Comparison of ENCODE assay signal across 1 cellular context in genomic region chr16:70454221-70455034, GRCh38.
TF ChIP-seq lines count a peak whose summit lies in the region.

Gene FCSK, plus strand, starts transcription at chr16:70454595. Its CDS starts 8,596 bp downstream, at chr16:70463191.

TF ChIP-seq in HepG2, 621 proteins besides CTCF, POLR2A, EP300 and RAD21 (continued from another document and continues in another):
- TF ChIP-seq PRDM4 (CRISPR knock-in tag; IDR thresholded peaks at IDR 0.05; ENCODE audit: borderline replicate concordance) (no peak), ZNF768 (CRISPR knock-in tag; IDR thresholded peaks at IDR 0.05) (peak; percentile 84; the same call in 1 of the 2 replicates), GMEB2 (CRISPR knock-in tag; IDR thresholded peaks at IDR 0.05; ENCODE audit: low read depth) (peak; percentile 92), ELF1 (CRISPR knock-in tag; IDR thresholded peaks at IDR 0.05) (no peak; the same call in 1 of the 2 replicates), KLF16 (CRISPR knock-in tag; IDR thresholded peaks at IDR 0.05) (peak in 1 of 2 experiments; percentile 75; a peak in 2 of 4 replicates), ZNF770 (CRISPR knock-in tag; IDR thresholded peaks at IDR 0.05) (peak; percentile 55; the same call in 1 of the 2 replicates), ZNF513 (CRISPR knock-in tag; conservative IDR thresholded peaks at IDR 0.05) (0 out of 2 replicates have a peak, but pooled peaks have one; percentile 97), MEIS1 (CRISPR knock-in tag; IDR thresholded peaks at IDR 0.05; ENCODE audit: borderline replicate concordance) (peak; percentile 84), BCL6 (CRISPR knock-in tag; IDR thresholded peaks at IDR 0.05) (peak; percentile 50), ZBTB3 (CRISPR knock-in tag; IDR thresholded peaks at IDR 0.05; ENCODE audit: borderline replicate concordance, low read depth) (0 out of 2 replicates have a peak, but pooled peaks have one; percentile 48), RELA (CRISPR knock-in tag; IDR thresholded peaks at IDR 0.05) (peak; percentile 34; the same call in 1 of the 2 replicates), STAG1 (CRISPR knock-in tag; IDR thresholded peaks at IDR 0.05) (peak; percentile 49), SNRNP70 (IDR thresholded peaks at IDR 0.05; ENCODE audit: low read depth, low read length) (no peak), ZNF136 (CRISPR knock-in tag; IDR thresholded peaks at IDR 0.05; ENCODE audit: low read depth) (peak; percentile 78; the same call in 1 of the 2 replicates), ZNF639 (CRISPR knock-in tag; conservative IDR thresholded peaks at IDR 0.05) (peak; percentile 94), SP140L (CRISPR knock-in tag; IDR thresholded peaks at IDR 0.05; ENCODE audit: borderline replicate concordance) (peak; percentile 93; the same call in 1 of the 2 replicates), HHEX (CRISPR knock-in tag; IDR thresholded peaks at IDR 0.05) (no peak), ATM (IDR thresholded peaks at IDR 0.05; ENCODE audit: borderline replicate concordance) (no peak), CENPT (CRISPR knock-in tag; IDR thresholded peaks at IDR 0.05; ENCODE audit: low read depth) (0 out of 2 replicates have a peak, but pooled peaks have one; percentile 36), ZNF224 (CRISPR knock-in tag; IDR thresholded peaks at IDR 0.05) (peak; percentile 82), NR3C1 (CRISPR knock-in tag; IDR thresholded peaks at IDR 0.05) (no peak), ZNF781 (CRISPR knock-in tag; IDR thresholded peaks at IDR 0.05; ENCODE audit: borderline replicate concordance, not compliant biosample characterization) (no peak), ZBTB39 (CRISPR knock-in tag; IDR thresholded peaks at IDR 0.05) (0 out of 2 replicates have a peak, but pooled peaks have one; percentile 45), CHD4 (IDR thresholded peaks at IDR 0.05; ENCODE audit: borderline replicate concordance, low read length) (0 out of 2 replicates have a peak, but pooled peaks have one; percentile 21), ZMAT5 (CRISPR knock-in tag; IDR thresholded peaks at IDR 0.05; ENCODE audit: borderline replicate concordance, low read depth) (no peak), MAX (IDR thresholded peaks at IDR 0.05) (peak; percentile 83), PBX2 (CRISPR knock-in tag; IDR thresholded peaks at IDR 0.05) (no peak), PLSCR1 (CRISPR knock-in tag; IDR thresholded peaks at IDR 0.05; ENCODE audit: borderline replicate concordance) (no peak), ZSCAN25 (CRISPR knock-in tag; IDR thresholded peaks at IDR 0.05) (peak; percentile 46; the same call in 1 of the 2 replicates), HOXA5 (CRISPR knock-in tag; IDR thresholded peaks at IDR 0.05) (peak; percentile 97), POGZ (CRISPR knock-in tag; IDR thresholded peaks at IDR 0.05) (peak; percentile 75; the same call in 1 of the 2 replicates), ZNF569 (CRISPR knock-in tag; IDR thresholded peaks at IDR 0.05; ENCODE audit: borderline replicate concordance) (0 out of 2 replicates have a peak, but pooled peaks have one; percentile 55), PRDM15 (CRISPR knock-in tag; IDR thresholded peaks at IDR 0.05) (peak; percentile 77; the same call in 1 of the 2 replicates), SKI (IDR thresholded peaks at IDR 0.05; ENCODE audit: partially characterized antibody) (peak; percentile 9), HDAC1 (CRISPR knock-in tag; IDR thresholded peaks at IDR 0.05) (peak; percentile 94), RARG (CRISPR knock-in tag; IDR thresholded peaks at IDR 0.05; ENCODE audit: low read depth) (no peak), CCDC6 (CRISPR knock-in tag; IDR thresholded peaks at IDR 0.05) (no peak)
